Comparison of ENCODE assay signal across 8 cellular contexts in genomic region chr2:26469092-26469710, GRCh38. TPM values are rescaled to one million over a fixed set of nuclear protein-coding genes. Genes with fewer than 3 reads are reported as not detected.
DNase-seq lines count a peak whose midpoint lies in the region; ATAC-seq and TF ChIP-seq lines count a peak whose summit lies in the region.

No MANE protein-coding gene starts in this region.

- H3K27me3 ChIP-seq in DND-41 (ENCODE audit: insufficient read depth, low read length, poor library complexity) = no peaks in the 10 kb centered on the region

- H3K27me3 Mint-ChIP-seq in stimulated activated naive B cell treated with anti-CD40 and anti-IgM and Interleukin-4, amounts not matched to agents 10 μg/mL and 1 μg/mL and 100 μg/mL, for 72 hours = no peaks in the 10 kb centered on the region

- no peaks in the 10 kb centered on the region for H3K79me2 ChIP-seq in DND-41 (ENCODE audit: insufficient read depth, low read length)

- no peak overlapping the region for H3K27ac ChIP-seq in DND-41 (ENCODE audit: low read length)

- H3K4me1 Mint-ChIP-seq in stimulated activated naive B cell treated with anti-CD40 and anti-IgM and Interleukin-4, amounts not matched to agents 10 μg/mL and 1 μg/mL and 100 μg/mL, for 72 hours = no peaks in the 10 kb centered on the region

- no peak overlapping the region for H3K4me2 ChIP-seq in DND-41 (ENCODE audit: insufficient read depth, low read length)

- H3K36me3 ChIP-seq in DND-41 (ENCODE audit: insufficient read depth, low read length) = no peaks in the 10 kb centered on the region

- ATAC-seq in DND-41 (ENCODE audit: insufficient read depth, low read depth) (0 out of 3 replicates have a peak, but pooled peaks have one; percentile 49), HG02763 (IDR thresholded peaks at IDR 0.05; ENCODE audit: unreplicated experiment) (no peak)
- no peak for ATAC-seq in stimulated activated naive B cell treated with anti-CD40 and anti-IgM and Interleukin-4, amounts not matched to agents 10 μg/mL and 1 μg/mL and 100 μg/mL, for 72 hours (replicated peaks)

- H3K27ac Mint-ChIP-seq in stimulated activated naive B cell treated with anti-CD40 and anti-IgM and Interleukin-4, amounts not matched to agents 10 μg/mL and 1 μg/mL and 100 μg/mL, for 72 hours = no peak overlapping the region

- no peak overlapping the region for H3K4me3 ChIP-seq in DND-41 (ENCODE audit: low read depth in 1 of 2, low read length in 2 of 2)
- H3K4me3 ChIP-seq in Jurkat, Clone E6-1 (ENCODE audit: low read length) = no peak overlapping the region
- H3K4me3 ChIP-seq in astrocyte of the cerebellum (ENCODE audit: low read depth, low read length) = no peak overlapping the region

- no peaks in the 10 kb centered on the region for H3K36me3 Mint-ChIP-seq in stimulated activated naive B cell treated with anti-CD40 and anti-IgM and Interleukin-4, amounts not matched to agents 10 μg/mL and 1 μg/mL and 100 μg/mL, for 72 hours

- H3K9me3 ChIP-seq in DND-41 (ENCODE audit: insufficient read depth, low read length, severe bottlenecking) = peaks cover 5% of the 10 kb centered on the region

- DNase-seq in DND-41 (peak; percentile 68), SHP77 (lab: John Stamatoyannopoulos, UW) (peak; percentile 38 to 62), astrocyte of the cerebellum (ENCODE audit: low read depth) (no peak), kidney tubule cell (ENCODE audit: low spot score) (peak; percentile 68), T1000 (lab: John Stamatoyannopoulos, UW) (no peak)
- peak; percentile 55 for DNase-seq in Jurkat, Clone E6-1 (ENCODE audit: low read depth, low spot score)
- peak; percentile 16 for DNase-seq in stimulated activated naive B cell treated with anti-CD40 and anti-IgM and Interleukin-4, amounts not matched to agents 10 μg/mL and 1 μg/mL and 100 μg/mL, for 72 hours

- no peak overlapping the region for H2AFZ ChIP-seq in DND-41 (ENCODE audit: low read depth, low read length)

- in situ Hi-C loops in astrocyte of the cerebellum (cut with HindIII; ENCODE audit: low sequenced_read_pairs) = no loop called here

- H3K9ac ChIP-seq in DND-41 (ENCODE audit: low read depth, low read length) = no peak overlapping the region

- H3K4me1 ChIP-seq in DND-41 (ENCODE audit: insufficient read depth, low read length) = no peaks in the 10 kb centered on the region

- TF ChIP-seq CTCF in DND-41 (IDR thresholded peaks at IDR 0.05; ENCODE audit: borderline replicate concordance, extremely low read depth, low read length, poor library complexity, severe bottlenecking) = peak; percentile 88
- peak; percentile 63 for TF ChIP-seq CTCF in astrocyte of the cerebellum (IDR thresholded peaks at IDR 0.05; ENCODE audit: low read depth, low read length, missing control alignments)

- H3K9me3 Mint-ChIP-seq in stimulated activated naive B cell treated with anti-CD40 and anti-IgM and Interleukin-4, amounts not matched to agents 10 μg/mL and 1 μg/mL and 100 μg/mL, for 72 hours = peaks cover 19 to 23% of the 10 kb centered on the region in 2 donors

- no peaks in the 10 kb centered on the region for H4K20me1 ChIP-seq in DND-41 (ENCODE audit: insufficient read depth, low read length)

- no peak overlapping the region for H3K4me3 Mint-ChIP-seq in stimulated activated naive B cell treated with anti-CD40 and anti-IgM and Interleukin-4, amounts not matched to agents 10 μg/mL and 1 μg/mL and 100 μg/mL, for 72 hours

RNA-seq across cellular contexts. Expression of gene OTOF, which starts 8.7 kb away (rescaled TPM):
- 0.73 TPM for polyA plus RNA-seq in Jurkat, Clone E6-1 (2012; ENCODE audit: insufficient read depth, insufficient read length)

Comparison
In these comparisons a context has a peak if more than half of its experiments do, and no peak if none do; other contexts are left out.
1. DNase-seq: peak in DND-41 (single experiment), Jurkat, Clone E6-1 (single experiment), SHP77 (2 of 2), kidney tubule cell (single experiment) and stimulated activated naive B cell treated with anti-CD40 and anti-IgM and Interleukin-4, amounts not matched to agents 10 μg/mL and 1 μg/mL and 100 μg/mL, for 72 hours (single experiment); none in astrocyte of the cerebellum (single experiment) and T1000 (single experiment).